21 cellular contexts compared by ENCODE assay signal in the genomic region with DNA sequence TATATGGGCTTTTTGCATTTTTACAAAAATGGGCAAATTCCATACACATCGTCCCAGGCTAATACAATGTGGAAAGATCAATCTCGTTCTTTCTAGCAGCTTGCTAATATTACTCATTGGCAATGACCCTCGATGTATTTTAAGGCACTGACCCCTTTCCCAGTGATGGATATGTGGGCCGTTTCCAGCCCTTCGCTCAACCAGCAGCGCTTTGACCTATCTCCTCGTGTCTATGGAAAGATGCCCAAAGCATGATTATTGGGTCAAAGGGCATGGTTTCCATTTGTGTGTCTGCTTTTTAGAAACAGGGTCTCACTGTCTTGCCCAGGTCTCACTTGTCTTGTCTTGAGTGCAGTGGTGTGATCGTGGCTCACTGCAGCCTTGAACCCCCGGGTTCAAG.
DNase-seq lines count a peak whose midpoint lies in the region; ATAC-seq, FAIRE-seq and TF ChIP-seq lines count a peak whose summit lies in the region.
"Had no signal": no experiment of that assay in that cellular context is flagged by ENCODE, and none has a peak within 500 bp of the region (broad histone marks: within the 10 kb centered on the region; RNA-seq: fewer than 3 reads in every experiment).

No MANE protein-coding gene starts in this region.

- H3K4me2 ChIP-seq in HepG2 (ENCODE audit: low read depth, low read length), result 0 out of 2 replicates have a peak overlapping the region, but pooled peaks have one; percentile 54
- H3K4me2 ChIP-seq in neural progenitor cell, result no peak overlapping the region
- H3K4me2 ChIP-seq: BLaER1 had no signal

- WGBS in HepG2 (ENCODE audit: low lambda C conversion rate), result 49% methylated on average over 9 of the region's 9 CpGs

- H3K36me3 ChIP-seq in HepG2 (replicated peaks in 1 of 2; ENCODE audit: control insufficient read depth in 1 of 2, insufficient read depth in 2 of 2, low read length in 2 of 2) (no peaks in the 10 kb centered on the region), neural progenitor cell (no peaks in the 10 kb centered on the region)
- H3K36me3 ChIP-seq: BLaER1, HAP-1 had no signal

- H3K9me3 ChIP-seq in HepG2 (ENCODE audit: low read length), result peaks cover 9% of the 10 kb centered on the region; the same call in 1 of the 2 replicates
- no peaks in the 10 kb centered on the region for H3K9me3 ChIP-seq in neural progenitor cell (ENCODE audit: low read depth)
- H3K9me3 ChIP-seq: Caco-2, HAP-1 had no signal

- intact Hi-C loops in HepG2 (cut with micrococcal nuclease; ENCODE audit: unreplicated experiment), result no loop called here

- peaks cover 13% of the 10 kb centered on the region for H3K9me3 Mint-ChIP-seq in neural progenitor cell

- H3K9ac ChIP-seq in HepG2 (ENCODE audit: insufficient read depth, low read depth, low read length), result no peak overlapping the region
- H3K9ac ChIP-seq in neural progenitor cell, result no peak overlapping the region
- H3K9ac ChIP-seq: BLaER1 had no signal

- H3K4me3 Mint-ChIP-seq in neural progenitor cell, result peak overlapping the region; percentile 50
- H3K4me3 Mint-ChIP-seq: B cell; CD4-positive, CD25-positive, alpha-beta regulatory T cell; CD8-positive, alpha-beta T cell; HFFc6 had no signal

- TF ChIP-seq CTCF in HepG2 (CRISPR knock-in tag; IDR thresholded peaks at IDR 0.05) (no peak), neural progenitor cell (IDR thresholded peaks at IDR 0.05) (no peak)

- H3K4me3 ChIP-seq in HepG2 (replicated peaks in 1 of 3; ENCODE audit: insufficient read depth in 1 of 3, low read depth in 2 of 3, low read length in 3 of 3) (no peak overlapping the region), neural progenitor cell (no peak overlapping the region)
- H3K4me3 ChIP-seq: BLaER1, GM12878, HAP-1 had no signal

- H3K27ac ChIP-seq in HepG2 (ENCODE audit: extremely low read length, insufficient read depth, low read length) (no peak overlapping the region), neural progenitor cell (no peak overlapping the region), temporal lobe (ENCODE audit: low read depth, low read length) (peak overlapping the region; percentile 25)
- H3K27ac ChIP-seq: BLaER1, C4-2B had no signal

- no peak for TF ChIP-seq POLR2A in HepG2 (IDR thresholded peaks at IDR 0.05; ENCODE audit: insufficient read depth in 1 of 2, low read depth in 2 of 2, low read length in 2 of 2)

- no peak for ATAC-seq in HepG2
- ATAC-seq: CD8-positive, alpha-beta T cell; GM12878 had no signal

- H3F3A ChIP-seq in neural progenitor cell (ENCODE audit: low read depth), result no peaks in the 10 kb centered on the region

- BruUV-seq in HepG2 (replicated peaks; lab: Mats Ljungman, UMichigan), result no TSS peak

- H3K79me2 ChIP-seq in HepG2 (ENCODE audit: insufficient read depth, low read length) (no peaks in the 10 kb centered on the region), neural progenitor cell (ENCODE audit: low read depth) (no peaks in the 10 kb centered on the region)

- no peak for TF ChIP-seq EP300 in HepG2 (IDR thresholded peaks at IDR 0.05; ENCODE audit: low read depth in 2 of 2, low read length in 2 of 2)
- no peak for TF ChIP-seq EP300 in HepG2 (CRISPR knock-in tag; IDR thresholded peaks at IDR 0.05; ENCODE audit: borderline replicate concordance)

- H3K27ac Mint-ChIP-seq in neural progenitor cell, result no peak overlapping the region
- H3K27ac Mint-ChIP-seq: CD4-positive, CD25-positive, alpha-beta regulatory T cell; CD8-positive, alpha-beta T cell; HFFc6 had no signal

- H3K36me3 Mint-ChIP-seq in neural progenitor cell, result peaks cover 2% of the 10 kb centered on the region
- H3K36me3 Mint-ChIP-seq: CD8-positive, alpha-beta T cell had no signal

- CTCF ChIA-PET in HepG2 (lab: Yijun Ruan, JAX; ENCODE audit: low intra/inter-chr PET ratio, low total read pairs), result no interaction called here

- H3K27me3 ChIP-seq in HepG2 (ENCODE audit: control insufficient read depth in 1 of 2, insufficient read depth in 2 of 2, low read length in 2 of 2) (no peaks in the 10 kb centered on the region), neural progenitor cell (no peaks in the 10 kb centered on the region)
- H3K27me3 ChIP-seq: BLaER1 had no signal

- in situ Hi-C loops in HepG2 (cut with HindIII; ENCODE audit: extremely low pct_ligation_motif_present, low pct_unique_long_range_greater_than_20kb), result no loop called here

- no peak for FAIRE-seq in HepG2 (lab: Jason Lieb, UNC)
- FAIRE-seq: GM12878, GM19239, H54 had no signal

- H3K4me1 ChIP-seq in HepG2 (ENCODE audit: insufficient read depth, low read length) (peaks cover 48% of the 10 kb centered on the region), neural progenitor cell (no peaks in the 10 kb centered on the region)
- H3K4me1 ChIP-seq: Caco-2, HAP-1 had no signal

- peaks cover 9% of the 10 kb centered on the region for H3K4me1 Mint-ChIP-seq in neural progenitor cell
- H3K4me1 Mint-ChIP-seq: CD4-positive, CD25-positive, alpha-beta regulatory T cell had no signal

- TF ChIP-seq RAD21 in HepG2 (CRISPR knock-in tag; IDR thresholded peaks at IDR 0.05), result no peak

- no peak overlapping the region for H2AFZ ChIP-seq in HepG2 (ENCODE audit: low read length)
- H2AFZ ChIP-seq in neural progenitor cell (replicated peaks), result no peak overlapping the region

- DNase-seq in HepG2 (ENCODE audit: low spot score), result no peak
- no peak for DNase-seq in neural progenitor cell (ENCODE audit: low spot score)
- DNase-seq in NK-92 (lab: John Stamatoyannopoulos, UW; ENCODE audit: unreplicated experiment), result no peak
- no peak for DNase-seq in DMS153 (lab: John Stamatoyannopoulos, UW)
- DNase-seq in AML-193 (lab: John Stamatoyannopoulos, UW), result no peak
- DNase-seq: Caco-2; CD4-positive, CD25-positive, alpha-beta regulatory T cell; CD8-positive, alpha-beta T cell; DMS79; EL; GDM1; GOT3; HFFc6 had no signal

- peaks cover 12% of the 10 kb centered on the region for H3K27me3 Mint-ChIP-seq in neural progenitor cell (ENCODE audit: insufficient read depth, low read depth)

- H4K20me1 ChIP-seq in HepG2 (ENCODE audit: insufficient read depth, low read length) (no peaks in the 10 kb centered on the region), neural progenitor cell (ENCODE audit: low read depth) (no peaks in the 10 kb centered on the region)
- H4K20me1 ChIP-seq: BLaER1 had no signal

- POLR2A ChIA-PET in HepG2 (lab: Yijun Ruan, JAX), result no interaction called here

TF ChIP-seq in HepG2, 621 proteins besides CTCF, POLR2A, EP300 and RAD21:
- peak; percentile 90 for TF ChIP-seq ZNF121 (CRISPR knock-in tag; IDR thresholded peaks at IDR 0.05)
- TF ChIP-seq, protein P1, sequence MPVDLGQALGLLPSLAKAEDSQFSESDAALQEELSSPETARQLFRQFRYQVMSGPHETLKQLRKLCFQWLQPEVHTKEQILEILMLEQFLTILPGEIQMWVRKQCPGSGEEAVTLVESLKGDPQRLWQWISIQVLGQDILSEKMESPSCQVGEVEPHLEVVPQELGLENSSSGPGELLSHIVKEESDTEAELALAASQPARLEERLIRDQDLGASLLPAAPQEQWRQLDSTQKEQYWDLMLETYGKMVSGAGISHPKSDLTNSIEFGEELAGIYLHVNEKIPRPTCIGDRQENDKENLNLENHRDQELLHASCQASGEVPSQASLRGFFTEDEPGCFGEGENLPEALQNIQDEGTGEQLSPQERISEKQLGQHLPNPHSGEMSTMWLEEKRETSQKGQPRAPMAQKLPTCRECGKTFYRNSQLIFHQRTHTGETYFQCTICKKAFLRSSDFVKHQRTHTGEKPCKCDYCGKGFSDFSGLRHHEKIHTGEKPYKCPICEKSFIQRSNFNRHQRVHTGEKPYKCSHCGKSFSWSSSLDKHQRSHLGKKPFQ (CRISPR knock-in tag; IDR thresholded peaks at IDR 0.05; ENCODE audit: insufficient replicate concordance), result no peak
- TF ChIP-seq, protein P2, sequence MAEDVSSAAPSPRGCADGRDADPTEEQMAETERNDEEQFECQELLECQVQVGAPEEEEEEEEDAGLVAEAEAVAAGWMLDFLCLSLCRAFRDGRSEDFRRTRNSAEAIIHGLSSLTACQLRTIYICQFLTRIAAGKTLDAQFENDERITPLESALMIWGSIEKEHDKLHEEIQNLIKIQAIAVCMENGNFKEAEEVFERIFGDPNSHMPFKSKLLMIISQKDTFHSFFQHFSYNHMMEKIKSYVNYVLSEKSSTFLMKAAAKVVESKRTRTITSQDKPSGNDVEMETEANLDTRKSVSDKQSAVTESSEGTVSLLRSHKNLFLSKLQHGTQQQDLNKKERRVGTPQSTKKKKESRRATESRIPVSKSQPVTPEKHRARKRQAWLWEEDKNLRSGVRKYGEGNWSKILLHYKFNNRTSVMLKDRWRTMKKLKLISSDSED (CRISPR knock-in tag; IDR thresholded peaks at IDR 0.05), result no peak
- 0 out of 2 replicates have a peak, but pooled peaks have one; percentile 11 for TF ChIP-seq ZNF605 (CRISPR knock-in tag; IDR thresholded peaks at IDR 0.05)
- no peak for TF ChIP-seq MYC (CRISPR knock-in tag; IDR thresholded peaks at IDR 0.05; ENCODE audit: borderline replicate concordance)
- TF ChIP-seq GATA4 (IDR thresholded peaks at IDR 0.05; ENCODE audit: borderline replicate concordance, low read depth), result 0 out of 2 replicates have a peak, but pooled peaks have one; percentile 10
- no peak for TF ChIP-seq RFXANK (CRISPR knock-in tag; IDR thresholded peaks at IDR 0.05)
